ENCODE assay signal across 1 cellular context in genomic region chr1:224623310-224623714, GRCh38.
TF ChIP-seq lines count a peak whose summit lies in the region.

No MANE protein-coding gene starts in this region.

TF ChIP-seq in SK-N-SH treated with all-trans-retinoic acid at 6 μM for 48 hours, 23 proteins besides CTCF, POLR2A, EP300 and RAD21 (continued from another document):
- no peak for TF ChIP-seq PATZ1 (CRISPR knock-in tag; IDR thresholded peaks at IDR 0.05; ENCODE audit: borderline replicate concordance)
